In genomic region chr6:111765681-111766523, GRCh38 we compare ENCODE assay signal across 16 cellular contexts.
DNase-seq lines count a peak whose midpoint lies in the region; ATAC-seq and TF ChIP-seq lines count a peak whose summit lies in the region.
"Had no signal": no experiment of that assay in that cellular context is flagged by ENCODE, and none has a peak within 500 bp of the region (broad histone marks: within the 10 kb centered on the region; RNA-seq: fewer than 3 reads in every experiment).

No MANE protein-coding gene starts in this region.

- WGBS in suprapubic skin = 81% methylated on average over 1 of the region's 1 CpG
- WGBS in heart left ventricle, 4 donors = 75 to 88% (median 84%) methylated on average over 1 of the region's 1 CpG

- no peak for TF ChIP-seq EP300 in suprapubic skin (IDR thresholded peaks at IDR 0.05)

- no peaks in the 10 kb centered on the region for H3K27me3 Mint-ChIP-seq in activated naive CD4-positive, alpha-beta T cell treated with anti-CD3 and anti-CD28 coated beads, Interleukin-2, amount 50 U/mL, for 24 hours
- H3K27me3 Mint-ChIP-seq in activated naive CD8-positive, alpha-beta T cell = no peaks in the 10 kb centered on the region
- H3K27me3 Mint-ChIP-seq in glutamatergic neuron (ENCODE audit: unreplicated experiment) = peaks cover 14% of the 10 kb centered on the region

- peaks cover 100% of the 10 kb centered on the region for H3K4me1 Mint-ChIP-seq in activated naive CD4-positive, alpha-beta T cell treated with anti-CD3 and anti-CD28 coated beads, Interleukin-2, amount 50 U/mL, for 24 hours
- H3K4me1 Mint-ChIP-seq in activated naive CD8-positive, alpha-beta T cell (ENCODE audit: low read depth) = peaks cover 99% of the 10 kb centered on the region
- H3K4me1 Mint-ChIP-seq in glutamatergic neuron (ENCODE audit: low read depth, unreplicated experiment) = peaks cover 66% of the 10 kb centered on the region

- peak overlapping the region; percentile 71 for H3K4me3 Mint-ChIP-seq in activated naive CD4-positive, alpha-beta T cell treated with anti-CD3 and anti-CD28 coated beads, Interleukin-2, amount 50 U/mL, for 24 hours
- H3K4me3 Mint-ChIP-seq in activated naive CD8-positive, alpha-beta T cell = peak overlapping the region; percentile 67
- H3K4me3 Mint-ChIP-seq in glutamatergic neuron (ENCODE audit: unreplicated experiment) = peak overlapping the region; percentile 63

- H3K27ac Mint-ChIP-seq in activated naive CD4-positive, alpha-beta T cell treated with anti-CD3 and anti-CD28 coated beads, Interleukin-2, amount 50 U/mL, for 24 hours = peak overlapping the region; percentile 100
- H3K27ac Mint-ChIP-seq in activated naive CD8-positive, alpha-beta T cell = peak overlapping the region; percentile 100
- H3K27ac Mint-ChIP-seq in glutamatergic neuron (ENCODE audit: unreplicated experiment) = peak overlapping the region; percentile 69

- H3K4me1 ChIP-seq in suprapubic skin = peaks cover 19% of the 10 kb centered on the region
- H3K4me1 ChIP-seq in heart left ventricle = peaks cover 5 to 93% (median 52%) of the 10 kb centered on the region in 12 donors

- TF ChIP-seq POLR2A in suprapubic skin (IDR thresholded peaks at IDR 0.05) (no peak), heart left ventricle (IDR thresholded peaks at IDR 0.05) (no peak)

- ATAC-seq in HG02852 (IDR thresholded peaks at IDR 0.05; ENCODE audit: unreplicated experiment) = no peak
- no peak for ATAC-seq in heart left ventricle
- ATAC-seq: left lobe of liver had no signal

- DNase-seq in activated naive CD4-positive, alpha-beta T cell (lab: John Stamatoyannopoulos, UW) = no peak
- DNase-seq in glutamatergic neuron (no peak), suprapubic skin (ENCODE audit: low spot score in 2 of 2) (no peak), GM10248 (ENCODE audit: extremely low spot score) (no peak), heart left ventricle (no peak)
- DNase-seq: dermis blood vessel endothelial cell; NCI-H1092; NCI-H526; Right ventricle myocardium superior; stimulated activated CD8-positive, alpha-beta memory T cell treated with anti-CD3 and anti-CD28 coated beads, Interleukin-4, amount 100 ng/mL, for 48 hours had no signal

- POLR2A ChIA-PET in GM10248 (lab: Yijun Ruan, JAX) = no interaction called here

- CTCF ChIA-PET in GM10248 (lab: Yijun Ruan, JAX) = interaction anchor here (1.7 kb wide), 1 partner anchor 278 kb away, joined by 6 read pairs; no protein-coding TSS in a partner anchor

- peak overlapping the region; percentile 8 for H3K27ac ChIP-seq in suprapubic skin
- peak overlapping the region in 2 of 12 donors; percentile 22 to 90 for H3K27ac ChIP-seq in heart left ventricle
- H3K27ac ChIP-seq: neutrophil, WERI-Rb-1 had no signal

- H3K4me3 ChIP-seq in suprapubic skin (no peak overlapping the region), heart left ventricle (no peak overlapping the region)

- H3K9me3 ChIP-seq in suprapubic skin (no peaks in the 10 kb centered on the region), heart left ventricle (no peaks in the 10 kb centered on the region)
- H3K9me3 ChIP-seq: neutrophil had no signal

- H3K9me3 Mint-ChIP-seq in activated naive CD4-positive, alpha-beta T cell treated with anti-CD3 and anti-CD28 coated beads, Interleukin-2, amount 50 U/mL, for 24 hours = peaks cover 6% of the 10 kb centered on the region
- H3K9me3 Mint-ChIP-seq in activated naive CD8-positive, alpha-beta T cell (ENCODE audit: low read depth) = no peaks in the 10 kb centered on the region
- H3K9me3 Mint-ChIP-seq in glutamatergic neuron (ENCODE audit: unreplicated experiment) = peaks cover 9% of the 10 kb centered on the region

- TF ChIP-seq CTCF in glutamatergic neuron (IDR thresholded peaks at IDR 0.05; ENCODE audit: partially characterized antibody, unreplicated experiment) (no peak), suprapubic skin (IDR thresholded peaks at IDR 0.05) (no peak), GM10248 (IDR thresholded peaks at IDR 0.05; ENCODE audit: control extremely low read depth, extremely low read depth, low read depth, missing control alignments) (no peak), heart left ventricle (IDR thresholded peaks at IDR 0.05) (no peak)

- H3K27me3 ChIP-seq in suprapubic skin (no peaks in the 10 kb centered on the region), heart left ventricle (no peaks in the 10 kb centered on the region)
- H3K27me3 ChIP-seq: neutrophil had no signal

- H3K36me3 ChIP-seq in suprapubic skin (no peaks in the 10 kb centered on the region), heart left ventricle (no peaks in the 10 kb centered on the region)
- H3K36me3 ChIP-seq: neutrophil, WERI-Rb-1 had no signal

- peaks cover 51% of the 10 kb centered on the region for H3K36me3 Mint-ChIP-seq in activated naive CD4-positive, alpha-beta T cell treated with anti-CD3 and anti-CD28 coated beads, Interleukin-2, amount 50 U/mL, for 24 hours
- H3K36me3 Mint-ChIP-seq in activated naive CD8-positive, alpha-beta T cell = peaks cover 37% of the 10 kb centered on the region
- H3K36me3 Mint-ChIP-seq in glutamatergic neuron (ENCODE audit: unreplicated experiment) = no peaks in the 10 kb centered on the region

- intact Hi-C loops in heart left ventricle (cut with DNase I) = loop anchor here in 1 of 10 donors (10.0 kb wide), 1 partner anchor 51 kb away; no protein-coding TSS in a partner anchor
